22 cellular contexts compared by ENCODE assay signal in genomic region chrX:39311646-39312045, GRCh38.
DNase-seq lines count a peak whose midpoint lies in the region; ATAC-seq lines count a peak whose summit lies in the region.
"Had no signal": no experiment of that assay in that cellular context is flagged by ENCODE, and none has a peak within 500 bp of the region (broad histone marks: within the 10 kb centered on the region; RNA-seq: fewer than 3 reads in every experiment).

No MANE protein-coding gene starts in this region.

- H3K4me1 ChIP-seq in CD8-positive, alpha-beta memory T cell (ENCODE audit: insufficient read depth, low read length) = peaks cover 47% of the 10 kb centered on the region
- peaks cover 18 to 42% of the 10 kb centered on the region in 2 donors for H3K4me1 ChIP-seq in naive thymus-derived CD4-positive, alpha-beta T cell (ENCODE audit: control insufficient read depth in 2 of 2, insufficient read depth in 2 of 2, low read length in 2 of 2)
- H3K4me1 ChIP-seq: foreskin keratinocyte, parathyroid adenoma, right lobe of liver had no signal

- H3K27me3 ChIP-seq in CD8-positive, alpha-beta memory T cell (ENCODE audit: insufficient read depth, low read length, poor library complexity, severe bottlenecking) = no peaks in the 10 kb centered on the region
- no peaks in the 10 kb centered on the region for H3K27me3 ChIP-seq in naive thymus-derived CD4-positive, alpha-beta T cell (ENCODE audit: control insufficient read depth in 2 of 2, insufficient read depth in 2 of 2, low read length in 2 of 2)
- H3K27me3 ChIP-seq: foreskin keratinocyte, right lobe of liver, upper lobe of right lung had no signal

- ATAC-seq in activated CD4-positive, alpha-beta T cell treated with anti-CD3 and anti-CD28 coated beads for 36 hours = no peak
- ATAC-seq in activated T-helper 17 cell treated with anti-CD3 and anti-CD28 coated beads, Interleukin-2, amount 50 U/mL, for 72 hours (replicated peaks) = no peak
- ATAC-seq in naive thymus-derived CD4-positive, alpha-beta T cell = peak; percentile 40
- ATAC-seq: activated CD4-positive, CD25-positive, alpha-beta regulatory T cell treated with anti-CD3 and anti-CD28 coated beads, Interleukin-2, amount 50 U/mL, for 24 hours; foreskin keratinocyte; left lobe of liver; right lobe of liver had no signal

- H3K36me3 ChIP-seq in CD8-positive, alpha-beta memory T cell (ENCODE audit: insufficient read depth, low read length) = no peaks in the 10 kb centered on the region
- no peaks in the 10 kb centered on the region for H3K36me3 ChIP-seq in naive thymus-derived CD4-positive, alpha-beta T cell (ENCODE audit: control insufficient read depth in 2 of 3, insufficient read depth in 3 of 3, low read length in 3 of 3)
- H3K36me3 ChIP-seq: right lobe of liver, upper lobe of right lung had no signal

- intact Hi-C loops in activated CD4-positive, alpha-beta T cell treated with anti-CD3 and anti-CD28 coated beads for 36 hours (cut with DNase I, micrococcal nuclease) = loop anchor here in 1 of 2 experiments (2.0 kb wide), 1 partner anchor 15 kb away; no protein-coding TSS in a partner anchor
- intact Hi-C loops in naive thymus-derived CD4-positive, alpha-beta T cell (cut with micrococcal nuclease) = loop anchor here in 1 of 2 donors (2.0 to 5.0 kb wide), 2 partner anchors 15 to 41 kb away; no protein-coding TSS in a partner anchor

- no peak overlapping the region for H3K27ac ChIP-seq in CD8-positive, alpha-beta memory T cell (ENCODE audit: low read depth, low read length)
- peak overlapping the region; percentile 84 for H3K27ac ChIP-seq in naive thymus-derived CD4-positive, alpha-beta T cell (ENCODE audit: low read depth, low read length)
- H3K27ac ChIP-seq: foreskin keratinocyte, parathyroid adenoma, right lobe of liver, upper lobe of right lung had no signal

- CTCF ChIA-PET in activated CD4-positive, alpha-beta T cell treated with anti-CD3 and anti-CD28 coated beads for 36 hours (lab: Charles Lee) = no interaction called here
- CTCF ChIA-PET in CD8-positive, alpha-beta memory T cell (lab: Charles Lee) = no interaction called here
- CTCF ChIA-PET in naive thymus-derived CD4-positive, alpha-beta T cell (lab: Charles Lee) = interaction anchor here (1.2 to 2.3 kb wide), 2 partner anchors 10 to 22 kb away, joined by 8 read pairs; no protein-coding TSS in a partner anchor

- H3K4me1 Mint-ChIP-seq in activated CD4-positive, alpha-beta T cell treated with anti-CD3 and anti-CD28 coated beads for 36 hours = peaks cover 86% of the 10 kb centered on the region
- H3K4me1 Mint-ChIP-seq in CD8-positive, alpha-beta memory T cell = peaks cover 31 to 51% (median 45%) of the 10 kb centered on the region in 3 donors
- H3K4me1 Mint-ChIP-seq in activated T-helper 17 cell treated with anti-CD3 and anti-CD28 coated beads, Interleukin-2, amount 50 U/mL, for 72 hours = peaks cover 40% of the 10 kb centered on the region
- H3K4me1 Mint-ChIP-seq in naive thymus-derived CD4-positive, alpha-beta T cell = peaks cover 23 to 83% (median 68%) of the 10 kb centered on the region in 7 donors

- no peak for DNase-seq in activated CD4-positive, alpha-beta T cell treated with anti-CD3 and anti-CD28 coated beads for 36 hours
- DNase-seq in activated CD4-positive, alpha-beta T cell treated with anti-CD3 and anti-CD28 coated beads for 48 hours = no peak
- peak in 1 of 5 donors; percentile 15 for DNase-seq in CD8-positive, alpha-beta memory T cell
- DNase-seq in naive thymus-derived CD4-positive, alpha-beta T cell = peak in 5 of 9 donors; percentile 17 to 29 (median 27)
- no peak for DNase-seq in NCI-H1048 (lab: John Stamatoyannopoulos, UW)
- no peak for DNase-seq in NCI-H1092 (lab: John Stamatoyannopoulos, UW)
- no peak for DNase-seq in NCI-H446 treated with DMSO at 0.1 percent for 48 hours (lab: John Stamatoyannopoulos, UW)
- DNase-seq: activated CD8-positive, alpha-beta memory T cell treated with anti-CD3 and anti-CD28 coated beads, Interleukin-2, amount 50 U/mL, for 4 hours; erythroblast; foreskin keratinocyte; KG1; mesendoderm; NCI-H187; NCI-H2227 treated with DMSO at 0.1 percent for 48 hours; right lobe of liver; Right ventricle myocardium superior; upper lobe of right lung had no signal

- H3K9me3 Mint-ChIP-seq in activated CD4-positive, alpha-beta T cell treated with anti-CD3 and anti-CD28 coated beads for 36 hours (ENCODE audit: low read depth) = peaks cover 8% of the 10 kb centered on the region
- H3K9me3 Mint-ChIP-seq in CD8-positive, alpha-beta memory T cell = peaks cover 0 to 4% (median 0%) of the 10 kb centered on the region in 5 donors
- H3K9me3 Mint-ChIP-seq in activated T-helper 17 cell treated with anti-CD3 and anti-CD28 coated beads, Interleukin-2, amount 50 U/mL, for 72 hours = peaks cover 13% of the 10 kb centered on the region
- peaks cover 0 to 15% (median 2%) of the 10 kb centered on the region in 11 donors for H3K9me3 Mint-ChIP-seq in naive thymus-derived CD4-positive, alpha-beta T cell

- H3K27ac Mint-ChIP-seq in activated CD4-positive, alpha-beta T cell treated with anti-CD3 and anti-CD28 coated beads for 36 hours = peak overlapping the region; percentile 100
- H3K27ac Mint-ChIP-seq in CD8-positive, alpha-beta memory T cell = peak overlapping the region in 6 of 8 donors; percentile 37 to 96 (median 81)
- peak overlapping the region; percentile 100 for H3K27ac Mint-ChIP-seq in activated T-helper 17 cell treated with anti-CD3 and anti-CD28 coated beads, Interleukin-2, amount 50 U/mL, for 72 hours
- peak overlapping the region; percentile 95 to 100 (median 99) for H3K27ac Mint-ChIP-seq in naive thymus-derived CD4-positive, alpha-beta T cell

- no peak overlapping the region for H3K4me3 Mint-ChIP-seq in activated CD4-positive, alpha-beta T cell treated with anti-CD3 and anti-CD28 coated beads for 36 hours
- H3K4me3 Mint-ChIP-seq in CD8-positive, alpha-beta memory T cell = peak overlapping the region in 2 of 7 donors; percentile 15 to 17
- peak overlapping the region; percentile 90 for H3K4me3 Mint-ChIP-seq in activated T-helper 17 cell treated with anti-CD3 and anti-CD28 coated beads, Interleukin-2, amount 50 U/mL, for 72 hours
- peak overlapping the region in 7 of 10 donors; percentile 46 to 91 (median 73) for H3K4me3 Mint-ChIP-seq in naive thymus-derived CD4-positive, alpha-beta T cell
- H3K4me3 Mint-ChIP-seq: natural killer cell treated with Interleukin-12 subunit alpha and Interleukin-12 subunit beta and Interleukin-15 and Interleukin-18, amount 100 ng/mL, for 72 hours had no signal

- H3K36me3 Mint-ChIP-seq in activated CD4-positive, alpha-beta T cell treated with anti-CD3 and anti-CD28 coated beads for 36 hours (ENCODE audit: low read depth) = peaks cover 79% of the 10 kb centered on the region
- H3K36me3 Mint-ChIP-seq in CD8-positive, alpha-beta memory T cell = peaks cover 0 to 1% (median 0%) of the 10 kb centered on the region in 3 donors
- H3K36me3 Mint-ChIP-seq in activated T-helper 17 cell treated with anti-CD3 and anti-CD28 coated beads, Interleukin-2, amount 50 U/mL, for 72 hours (ENCODE audit: low read depth) = peaks cover 64% of the 10 kb centered on the region
- H3K36me3 Mint-ChIP-seq in naive thymus-derived CD4-positive, alpha-beta T cell = peaks cover 0 to 34% (median 4%) of the 10 kb centered on the region in 5 donors
- H3K36me3 Mint-ChIP-seq: natural killer cell treated with Interleukin-12 subunit alpha and Interleukin-12 subunit beta and Interleukin-15 and Interleukin-18, amount 100 ng/mL, for 72 hours had no signal

- POLR2A ChIA-PET in activated CD4-positive, alpha-beta T cell treated with anti-CD3 and anti-CD28 coated beads for 36 hours (lab: Charles Lee) = no interaction called here
- POLR2A ChIA-PET in CD8-positive, alpha-beta memory T cell (lab: Charles Lee) = no interaction called here
- POLR2A ChIA-PET in naive thymus-derived CD4-positive, alpha-beta T cell (lab: Charles Lee) = interaction anchor here (0.6 to 1.6 kb wide), 5 partner anchors 10 to 473 kb away, joined by 3 to 6 read pairs (median 4); no protein-coding TSS in a partner anchor

- no peaks in the 10 kb centered on the region for H3K9me3 ChIP-seq in CD8-positive, alpha-beta memory T cell (ENCODE audit: low read length)
- no peaks in the 10 kb centered on the region for H3K9me3 ChIP-seq in naive thymus-derived CD4-positive, alpha-beta T cell (ENCODE audit: control insufficient read depth in 2 of 3, low read length in 3 of 3)
- H3K9me3 ChIP-seq: upper lobe of right lung had no signal

- H3K4me3 ChIP-seq in CD8-positive, alpha-beta memory T cell (ENCODE audit: low read length) = no peak overlapping the region
- H3K4me3 ChIP-seq in naive thymus-derived CD4-positive, alpha-beta T cell (ENCODE audit: low read length) = no peak overlapping the region
- H3K4me3 ChIP-seq: right lobe of liver, upper lobe of right lung had no signal

- no peaks in the 10 kb centered on the region for H3K27me3 Mint-ChIP-seq in activated CD4-positive, alpha-beta T cell treated with anti-CD3 and anti-CD28 coated beads for 36 hours
- peaks cover 0 to 19% of the 10 kb centered on the region in 2 donors for H3K27me3 Mint-ChIP-seq in CD8-positive, alpha-beta memory T cell
- no peaks in the 10 kb centered on the region for H3K27me3 Mint-ChIP-seq in activated T-helper 17 cell treated with anti-CD3 and anti-CD28 coated beads, Interleukin-2, amount 50 U/mL, for 72 hours
- H3K27me3 Mint-ChIP-seq in naive thymus-derived CD4-positive, alpha-beta T cell = no peaks in the 10 kb centered on the region

Comparison
In these comparisons a context has a peak if more than half of its experiments do, and no peak if none do; other contexts are left out.
1. DNase-seq: peak in naive thymus-derived CD4-positive, alpha-beta T cell (5 of 9); none in activated CD4-positive, alpha-beta T cell treated with anti-CD3 and anti-CD28 coated beads for 36 hours (single experiment), activated CD4-positive, alpha-beta T cell treated with anti-CD3 and anti-CD28 coated beads for 48 hours (single experiment), NCI-H1048 (single experiment), NCI-H1092 (single experiment) and NCI-H446 treated with DMSO at 0.1 percent for 48 hours (single experiment).
2. Peak in every context shown above with its lines, with median percentiles within 50 percentile points of each other: H3K27ac Mint-ChIP-seq.